ENCODE assay signal across 20 cellular contexts in genomic region chr15:70923311-70924080, GRCh38. TPM values are rescaled to one million over a fixed set of nuclear protein-coding genes. Genes with fewer than 3 reads are reported as not detected.
DNase-seq lines count a peak whose midpoint lies in the region; ATAC-seq, FAIRE-seq and TF ChIP-seq lines count a peak whose summit lies in the region.
"Had no signal": no experiment of that assay in that cellular context is flagged by ENCODE, and none has a peak within 500 bp of the region (broad histone marks: within the 10 kb centered on the region; RNA-seq: fewer than 3 reads in every experiment).

No MANE protein-coding gene starts in this region.

- TF ChIP-seq CTCF in VCaP (conservative IDR thresholded peaks at IDR 0.05) (no peak), foreskin fibroblast (IDR thresholded peaks at IDR 0.05; ENCODE audit: low read depth, low read length) (no peak)

- no peak overlapping the region for H3K4me3 ChIP-seq in foreskin fibroblast (ENCODE audit: low read depth in 1 of 2, low read length in 2 of 2)
- H3K4me3 ChIP-seq: GM12878, SJSA1 had no signal

- peak overlapping the region; percentile 21; the same call in 1 of the 2 replicates for H3K27ac ChIP-seq in VCaP
- H3K27ac ChIP-seq: SJSA1 had no signal

- FAIRE-seq in G401.6 (lab: Jason Lieb, UNC): peak; percentile 60
- FAIRE-seq: GM12878, HTR-8/SVneo, RCC 7860 had no signal

- ATAC-seq in left lobe of liver (no peak), HG03097 (IDR thresholded peaks at IDR 0.05; ENCODE audit: low FRiP score, unreplicated experiment) (no peak)
- ATAC-seq: GM12878 had no signal

- DNase-seq in dermis blood vessel endothelial cell (peak; percentile 49), foreskin fibroblast (peak; percentile 21 to 68), left lobe of liver (ENCODE audit: low spot score) (no peak), hippocampal formation (lab: John Stamatoyannopoulos, UW) (no peak), MV-4-11 (lab: John Stamatoyannopoulos, UW) (no peak)
- DNase-seq: H9, Karpas-422, NCI-H1417, NCI-H1694 treated with DMSO at 0.1 percent for 48 hours, NCI-H2081 treated with DMSO at 0.1 percent for 48 hours, NCI-H446 treated with DMSO at 0.1 percent for 48 hours, NCI-H526 treated with DMSO at 0.1 percent for 48 hours, OCI-M1 had no signal

RNA-seq across cellular contexts. Expression of gene LRRC49, which starts 30.9 kb away (rescaled TPM):
- total RNA-seq in dermis blood vessel endothelial cell (4.9 and 6.3 TPM in 2 replicates), left lobe of liver (0.25 TPM)

RNA-seq across cellular contexts. Expression of gene THAP10, which starts 31.3 kb away (rescaled TPM):
- total RNA-seq in dermis blood vessel endothelial cell (2.0 and 2.3 TPM in 2 replicates), left lobe of liver (0.93 TPM)

Comparison
In these comparisons a context has a peak if more than half of its experiments do, and no peak if none do; other contexts are left out.
1. DNase-seq: peak in dermis blood vessel endothelial cell (single experiment) and foreskin fibroblast (2 of 2); none in left lobe of liver (single experiment), hippocampal formation (0 of 2) and MV-4-11 (single experiment).